ENCODE assay signal across 8 cellular contexts in the genomic region with DNA sequence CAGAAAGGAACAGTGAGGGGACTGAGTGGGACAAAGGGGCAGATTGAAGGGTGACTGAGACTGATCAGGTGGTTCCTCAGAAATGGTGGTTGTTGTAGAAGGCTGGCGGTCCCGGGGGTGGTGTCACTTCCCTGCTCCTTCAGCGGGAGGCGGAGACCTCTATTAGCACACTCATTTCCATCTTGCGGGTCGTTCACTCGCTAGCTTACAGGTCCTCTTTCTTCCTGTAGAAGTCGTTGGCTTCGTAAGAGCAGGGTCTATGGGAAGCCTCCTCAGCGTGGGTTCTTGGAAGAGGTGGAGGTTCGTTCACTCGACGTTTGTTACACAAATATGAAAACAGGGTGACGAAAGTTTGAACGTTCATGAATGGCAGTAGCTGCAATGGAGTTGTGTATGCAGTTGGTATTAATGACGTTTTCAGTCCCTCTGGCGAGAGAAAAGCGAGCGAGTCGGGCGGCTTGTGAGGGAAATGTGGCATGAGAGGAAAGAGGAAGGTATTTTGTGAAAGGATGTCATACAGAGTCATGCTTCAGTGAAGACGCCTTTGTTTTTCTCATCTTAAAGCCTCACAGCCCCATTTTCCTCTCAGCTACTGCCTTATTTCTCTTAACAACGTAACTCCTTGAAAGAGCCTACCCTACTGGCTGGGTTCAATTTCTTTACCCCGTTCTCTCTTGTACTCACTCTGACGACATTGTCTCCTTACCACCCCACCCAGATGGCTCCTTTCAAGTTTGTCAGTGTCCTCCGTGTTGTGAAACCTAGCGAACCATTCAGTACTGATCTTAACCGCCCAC. TPM values are rescaled to one million over a fixed set of nuclear protein-coding genes. Genes with fewer than 3 reads are reported as not detected.
DNase-seq lines count a peak whose midpoint lies in the region; ATAC-seq lines count a peak whose summit lies in the region.

No MANE protein-coding gene starts in this region.

- ATAC-seq in GM19463 (IDR thresholded peaks at IDR 0.05; ENCODE audit: unreplicated experiment) (peak; percentile 31), left ventricle myocardium superior (peak; percentile 68)

- DNase-seq in DMS114 treated with DMSO at 0.1 percent for 48 hours (lab: John Stamatoyannopoulos, UW; ENCODE audit: unreplicated experiment) = peak; percentile 70
- DNase-seq in HUDEP-2 (lab: John Stamatoyannopoulos, UW; ENCODE audit: unreplicated experiment in 76 of 76) = peak in 59 of 76 experiments; percentile 2 to 78 (median 45)
- peak; percentile 69 for DNase-seq in SIG-M5 (lab: John Stamatoyannopoulos, UW)
- DNase-seq in activated naive CD8-positive, alpha-beta T cell treated with anti-CD3 and anti-CD28 coated beads for 36 hours = peak; percentile 69
- peak; percentile 71 for DNase-seq in left ventricle myocardium superior
- DNase-seq in renal cortical epithelial cell (ENCODE audit: low read depth) = peak; percentile 55
- no peak for DNase-seq in HuH-7.5 (ENCODE audit: low spot score)

- H3K4me3 Mint-ChIP-seq in activated naive CD8-positive, alpha-beta T cell treated with anti-CD3 and anti-CD28 coated beads for 36 hours = peak overlapping the region; percentile 94

- H3K36me3 Mint-ChIP-seq in activated naive CD8-positive, alpha-beta T cell treated with anti-CD3 and anti-CD28 coated beads for 36 hours = no peaks in the 10 kb centered on the region

- H3K27ac Mint-ChIP-seq in activated naive CD8-positive, alpha-beta T cell treated with anti-CD3 and anti-CD28 coated beads for 36 hours = peak overlapping the region; percentile 97

- H3K27me3 Mint-ChIP-seq in activated naive CD8-positive, alpha-beta T cell treated with anti-CD3 and anti-CD28 coated beads for 36 hours = peaks cover 5% of the 10 kb centered on the region

- H3K9me3 Mint-ChIP-seq in activated naive CD8-positive, alpha-beta T cell treated with anti-CD3 and anti-CD28 coated beads for 36 hours = peaks cover 5% of the 10 kb centered on the region

- intact Hi-C loops in left ventricle myocardium superior (cut with micrococcal nuclease) = no loop called here

- H3K4me1 Mint-ChIP-seq in activated naive CD8-positive, alpha-beta T cell treated with anti-CD3 and anti-CD28 coated beads for 36 hours = peaks cover 17% of the 10 kb centered on the region

RNA-seq across cellular contexts. Expression of a gene that starts 0.7 kb away (rescaled TPM):
- total RNA-seq in activated naive CD8-positive, alpha-beta T cell treated with anti-CD3 and anti-CD28 coated beads for 36 hours = 1 to 10 TPM; 2.9 to 5.0 TPM
- total RNA-seq in left ventricle myocardium superior (2.4 TPM), renal cortical epithelial cell (13.7 and 88.4 TPM in 2 replicates)
